ENCODE assay signal across 1 cellular context in genomic region chr2:126674075-126674744, GRCh38.
TF ChIP-seq lines count a peak whose summit lies in the region.

No MANE protein-coding gene starts in this region.

TF ChIP-seq in K562, 482 proteins besides CTCF, POLR2A, EP300 and RAD21 (continued from another document and continues in another):
- TF ChIP-seq THAP12 (CRISPR knock-in tag; IDR thresholded peaks at IDR 0.05), result no peak
- no peak for TF ChIP-seq ZNF408 (CRISPR knock-in tag; IDR thresholded peaks at IDR 0.05; ENCODE audit: low read depth)
- no peak for TF ChIP-seq CTCFL (IDR thresholded peaks at IDR 0.05; ENCODE audit: borderline replicate concordance, insufficient read depth, low read depth, low read length, poor library complexity, severe bottlenecking)
- no peak for TF ChIP-seq CHD4 (IDR thresholded peaks at IDR 0.05; ENCODE audit: insufficient read depth, insufficient replicate concordance, low read depth, low read length, poor library complexity, severe bottlenecking)
- no peak for TF ChIP-seq MCM2 (IDR thresholded peaks at IDR 0.05; ENCODE audit: low read depth)
- TF ChIP-seq USF1 (CRISPR knock-in tag; IDR thresholded peaks at IDR 0.05), result no peak
- no peak for TF ChIP-seq ZC3H11A (IDR thresholded peaks at IDR 0.05; ENCODE audit: low read depth, low read length)
- TF ChIP-seq ZNF146 (CRISPR knock-in tag; IDR thresholded peaks at IDR 0.05; ENCODE audit: unreplicated experiment), result no peak
- peak; percentile 76; the same call in 1 of the 2 replicates for TF ChIP-seq ZNF274 (IDR thresholded peaks at IDR 0.05; ENCODE audit: borderline replicate concordance, low read depth, low read length)
- TF ChIP-seq ZNF253 (CRISPR knock-in tag; conservative IDR thresholded peaks at IDR 0.05), result no peak
- no peak for TF ChIP-seq ZNF518B (CRISPR knock-in tag; IDR thresholded peaks at IDR 0.05)
- TF ChIP-seq ZNF561 (CRISPR knock-in tag; conservative IDR thresholded peaks at IDR 0.05), result no peak
- TF ChIP-seq JUND (IDR thresholded peaks at IDR 0.05; ENCODE audit: borderline replicate concordance, low read depth, low read length), result peak; percentile 72; the same call in 1 of the 2 replicates
- peak; percentile 35; the same call in 1 of the 3 replicates for TF ChIP-seq JUND (tag; IDR thresholded peaks at IDR 0.05; ENCODE audit: borderline replicate concordance, low read depth, low read length)
- no peak for TF ChIP-seq DIDO1 (tag; IDR thresholded peaks at IDR 0.05; ENCODE audit: low read depth)
- no peak for TF ChIP-seq RBM14 (IDR thresholded peaks at IDR 0.05; ENCODE audit: borderline replicate concordance, insufficient read depth, low read depth, low read length)
- no peak for TF ChIP-seq POLR2G (IDR thresholded peaks at IDR 0.05; ENCODE audit: low read depth, low read length)
- TF ChIP-seq MCM5 (IDR thresholded peaks at IDR 0.05; ENCODE audit: low read depth), result no peak
- TF ChIP-seq PCBP1 (IDR thresholded peaks at IDR 0.05; ENCODE audit: low read depth, low read length, poor library complexity, severe bottlenecking), result no peak
- no peak for TF ChIP-seq RHOXF2B (CRISPR knock-in tag; conservative IDR thresholded peaks at IDR 0.05)
- TF ChIP-seq SUPT5H (IDR thresholded peaks at IDR 0.05), result no peak
- peak in 1 of 2 experiments; percentile 52; a peak in 1 of 4 replicates for TF ChIP-seq ETV6 (IDR thresholded peaks at IDR 0.05; ENCODE audit: borderline replicate concordance in 1 of 2, low read depth in 2 of 2, low read length in 1 of 2)
- TF ChIP-seq ETV6 (CRISPR knock-in tag; IDR thresholded peaks at IDR 0.05; ENCODE audit: borderline replicate concordance), result no peak
- TF ChIP-seq ARNT (IDR thresholded peaks at IDR 0.05), result peak; percentile 58 to 70; a peak in 2 of 4 replicates
- TF ChIP-seq PBX2 (CRISPR knock-in tag; IDR thresholded peaks at IDR 0.05; ENCODE audit: low read depth), result no peak
- no peak for TF ChIP-seq PBX2 (tag; conservative IDR thresholded peaks at IDR 0.05; ENCODE audit: low read depth)
- TF ChIP-seq TAF15 (IDR thresholded peaks at IDR 0.05; ENCODE audit: low read depth, low read length), result no peak
- no peak for TF ChIP-seq IRF1 (CRISPR knock-in tag; IDR thresholded peaks at IDR 0.05; ENCODE audit: borderline replicate concordance)
- TF ChIP-seq ZSCAN32 (CRISPR knock-in tag; IDR thresholded peaks at IDR 0.05), result no peak
- no peak for TF ChIP-seq NFIX (CRISPR knock-in tag; IDR thresholded peaks at IDR 0.05; ENCODE audit: low read depth)
- TF ChIP-seq CBFA2T3 (IDR thresholded peaks at IDR 0.05), result peak; percentile 99
- TF ChIP-seq CLOCK (CRISPR knock-in tag; IDR thresholded peaks at IDR 0.05; ENCODE audit: borderline replicate concordance), result no peak
- no peak for TF ChIP-seq HOMEZ (CRISPR knock-in tag; IDR thresholded peaks at IDR 0.05)
- TF ChIP-seq RFX7 (CRISPR knock-in tag; IDR thresholded peaks at IDR 0.05), result no peak
- no peak for TF ChIP-seq HNRNPK (IDR thresholded peaks at IDR 0.05; ENCODE audit: low read depth, low read length, poor library complexity, severe bottlenecking)
- TF ChIP-seq RERE (CRISPR knock-in tag; IDR thresholded peaks at IDR 0.05; ENCODE audit: borderline replicate concordance), result no peak
- no peak for TF ChIP-seq ZNF212 (CRISPR knock-in tag; IDR thresholded peaks at IDR 0.05)
